In the genomic region with DNA sequence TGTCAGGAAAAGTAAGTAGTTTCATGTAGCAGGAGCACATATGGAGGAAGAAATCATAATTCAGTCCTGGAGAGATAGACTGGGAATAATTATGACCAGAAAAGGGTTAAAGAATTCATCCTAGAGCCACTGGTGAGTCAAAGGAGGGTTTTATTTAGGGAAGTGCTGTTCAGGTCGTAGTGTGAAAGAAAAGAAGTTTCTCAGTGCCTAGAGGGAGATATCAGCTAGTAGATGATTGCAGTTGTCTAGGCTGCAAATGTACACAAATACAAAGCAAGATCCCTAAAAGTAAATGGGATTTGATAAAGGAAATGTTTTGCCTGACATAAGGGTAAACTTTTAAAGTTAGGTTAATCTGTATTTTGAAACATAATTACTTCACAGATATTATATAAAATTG, we compare ENCODE assay signal across 25 cellular contexts.
DNase-seq lines count a peak whose midpoint lies in the region; ATAC-seq, FAIRE-seq and TF ChIP-seq lines count a peak whose summit lies in the region.
"Had no signal": no experiment of that assay in that cellular context is flagged by ENCODE, and none has a peak within 500 bp of the region (broad histone marks: within the 10 kb centered on the region; RNA-seq: fewer than 3 reads in every experiment).

No MANE protein-coding gene starts in this region.

- H3K27me3 Mint-ChIP-seq in astrocyte (ENCODE audit: low read depth, unreplicated experiment), result no peaks in the 10 kb centered on the region
- H3K27me3 Mint-ChIP-seq: CD4-positive, alpha-beta memory T cell; CD4-positive, CD25-positive, alpha-beta regulatory T cell had no signal

- no peaks in the 10 kb centered on the region for H3K4me1 Mint-ChIP-seq in astrocyte (ENCODE audit: low read depth, unreplicated experiment)
- H3K4me1 Mint-ChIP-seq: CD14-positive monocyte; CD4-positive, alpha-beta memory T cell; CD4-positive, CD25-positive, alpha-beta regulatory T cell; CD8-positive, alpha-beta memory T cell had no signal

- DNase-seq in left ventricle myocardium inferior (no peak), left ventricle myocardium superior (no peak), astrocyte (ENCODE audit: low read depth) (no peak)
- DNase-seq: 8988T; ACHN; BE2C; C1 segment of cervical spinal cord; CD4-positive, alpha-beta memory T cell; CD4-positive, CD25-positive, alpha-beta regulatory T cell; CD8-positive, alpha-beta memory T cell; COR-L47; DMS 273 treated with DMSO at 0.1 percent for 48 hours; DMS153; DMS53; DMS79; DND-41; EL; GDM1 had no signal

- H3K36me3 ChIP-seq in left ventricle myocardium inferior (no peaks in the 10 kb centered on the region), astrocyte (ENCODE audit: insufficient read depth, low read length) (no peaks in the 10 kb centered on the region)
- H3K36me3 ChIP-seq: BE2C, BLaER1 had no signal

- H3K9me3 ChIP-seq in left ventricle myocardium inferior (replicated peaks), result no peaks in the 10 kb centered on the region
- no peaks in the 10 kb centered on the region for H3K9me3 ChIP-seq in astrocyte (ENCODE audit: insufficient read depth, low read depth, low read length)
- H3K9me3 ChIP-seq: BE2C had no signal

- no peak overlapping the region for H3K4me2 ChIP-seq in astrocyte (ENCODE audit: low read length)
- H3K4me2 ChIP-seq: BLaER1 had no signal

- H3K27ac ChIP-seq in left ventricle myocardium inferior (replicated peaks), result peak overlapping the region; percentile 30
- no peak overlapping the region for H3K27ac ChIP-seq in astrocyte (ENCODE audit: low read depth, low read length)
- H3K27ac ChIP-seq: BLaER1 had no signal

- ATAC-seq in left ventricle myocardium superior (no peak), HG03460 (IDR thresholded peaks at IDR 0.05; ENCODE audit: unreplicated experiment) (no peak), HG02763 (IDR thresholded peaks at IDR 0.05; ENCODE audit: unreplicated experiment) (no peak)
- ATAC-seq: GM12878 had no signal

- no peak overlapping the region for H3K27ac Mint-ChIP-seq in astrocyte (ENCODE audit: unreplicated experiment)
- H3K27ac Mint-ChIP-seq: CD14-positive monocyte; CD4-positive, alpha-beta memory T cell; CD4-positive, CD25-positive, alpha-beta regulatory T cell; CD8-positive, alpha-beta memory T cell had no signal

- no peak for TF ChIP-seq CTCF in left ventricle myocardium inferior (IDR thresholded peaks at IDR 0.05; ENCODE audit: borderline replicate concordance)
- no peak for TF ChIP-seq CTCF in astrocyte (IDR thresholded peaks at IDR 0.05; ENCODE audit: insufficient read depth, low read depth, low read length)

- H3K4me1 ChIP-seq in left ventricle myocardium inferior (no peaks in the 10 kb centered on the region), astrocyte (ENCODE audit: insufficient read depth, low read length) (no peaks in the 10 kb centered on the region)
- H3K4me1 ChIP-seq: BE2C, BLaER1 had no signal

- no peak overlapping the region for H3K4me3 Mint-ChIP-seq in astrocyte (ENCODE audit: unreplicated experiment)
- H3K4me3 Mint-ChIP-seq: CD14-positive monocyte; CD4-positive, alpha-beta memory T cell; CD4-positive, CD25-positive, alpha-beta regulatory T cell; CD8-positive, alpha-beta memory T cell had no signal

- FAIRE-seq in astrocyte (lab: Jason Lieb, UNC), result peak; percentile 49
- FAIRE-seq: GM12878, GM12892, GM18507 had no signal

- no peaks in the 10 kb centered on the region for H3K9me3 Mint-ChIP-seq in astrocyte (ENCODE audit: unreplicated experiment)

- no peaks in the 10 kb centered on the region for H4K20me1 ChIP-seq in astrocyte (ENCODE audit: insufficient read depth, low read length)
- H4K20me1 ChIP-seq: BLaER1 had no signal

- no peaks in the 10 kb centered on the region for H3K79me2 ChIP-seq in astrocyte (ENCODE audit: insufficient read depth, low read length)

- H3K9ac ChIP-seq in astrocyte (ENCODE audit: low read length), result no peak overlapping the region
- H3K9ac ChIP-seq: BLaER1 had no signal

- H3K4me3 ChIP-seq in left ventricle myocardium inferior (no peak overlapping the region), astrocyte (ENCODE audit: insufficient read depth, low read depth, low read length) (no peak overlapping the region)
- H3K4me3 ChIP-seq: BLaER1, GM12878 had no signal

- H3K27me3 ChIP-seq in left ventricle myocardium inferior (ENCODE audit: low read depth), result no peaks in the 10 kb centered on the region
- H3K27me3 ChIP-seq in astrocyte (ENCODE audit: insufficient read depth, low read length), result no peaks in the 10 kb centered on the region
- H3K27me3 ChIP-seq: BE2C had no signal

- intact Hi-C loops in left ventricle myocardium inferior (cut with micrococcal nuclease) (no loop called here), left ventricle myocardium superior (cut with micrococcal nuclease) (no loop called here)

- no peaks in the 10 kb centered on the region for H3K36me3 Mint-ChIP-seq in astrocyte (ENCODE audit: low read depth, unreplicated experiment)
- H3K36me3 Mint-ChIP-seq: CD14-positive monocyte; CD4-positive, alpha-beta memory T cell; CD4-positive, CD25-positive, alpha-beta regulatory T cell; CD8-positive, alpha-beta memory T cell had no signal

- no peak overlapping the region for H2AFZ ChIP-seq in astrocyte (ENCODE audit: low read depth, low read length)
